Comparison of ENCODE assay signal across 8 cellular contexts in genomic region chr10:119726291-119727261, GRCh38. TPM values are rescaled to one million over a fixed set of nuclear protein-coding genes. Genes with fewer than 3 reads are reported as not detected.
DNase-seq lines count a peak whose midpoint lies in the region; ATAC-seq and TF ChIP-seq lines count a peak whose summit lies in the region.

No MANE protein-coding gene starts in this region.

- peak overlapping the region; percentile 88 for H2AFZ ChIP-seq in hepatocyte

- H3K4me2 ChIP-seq in hepatocyte, result peak overlapping the region; percentile 94

- H3K9me2 ChIP-seq in hepatocyte (replicated peaks; ENCODE audit: insufficient read depth), result no peaks in the 10 kb centered on the region

- peaks cover 48% of the 10 kb centered on the region for H3K79me2 ChIP-seq in hepatocyte

- peak overlapping the region; percentile 91 for H3K4me3 ChIP-seq in CD4-positive, CD25-positive, alpha-beta regulatory T cell (ENCODE audit: low read depth, low read length)
- H3K4me3 ChIP-seq in hepatocyte (peak overlapping the region; percentile 87), sigmoid colon (peak overlapping the region; percentile 73 to 98 (median 88))

- no peak for TF ChIP-seq EP300 in sigmoid colon (IDR thresholded peaks at IDR 0.05)

- peak in 1 of 3 donors; percentile 34 for DNase-seq in CD4-positive, CD25-positive, alpha-beta regulatory T cell
- peak; percentile 29 for DNase-seq in activated T-cell treated with anti-CD3 and anti-CD28 coated beads, Interleukin-2, amount 50 U/mL, for 4 hours
- DNase-seq in hepatocyte (ENCODE audit: low spot score) (no peak), sigmoid colon (peak; percentile 73), NOMO-1 treated with DMSO at 0.1 percent for 48 hours (lab: John Stamatoyannopoulos, UW; ENCODE audit: unreplicated experiment) (no peak)
- DNase-seq in activated CD8-positive, alpha-beta memory T cell treated with anti-CD3 and anti-CD28 coated beads, Interleukin-2, amount 50 U/mL, for 4 hours, result no peak

- H3K27me3 Mint-ChIP-seq in CD4-positive, CD25-positive, alpha-beta regulatory T cell, result no peaks in the 10 kb centered on the region
- no peaks in the 10 kb centered on the region for H3K27me3 Mint-ChIP-seq in activated T-cell treated with anti-CD3 and anti-CD28 coated beads, Interleukin-2, amount 50 U/mL, for 4 hours (ENCODE audit: low read depth)

- no peaks in the 10 kb centered on the region for H3K27me3 ChIP-seq in CD4-positive, CD25-positive, alpha-beta regulatory T cell (ENCODE audit: control insufficient read depth, insufficient read depth, low read length)
- H3K27me3 ChIP-seq in hepatocyte, result no peaks in the 10 kb centered on the region
- H3K27me3 ChIP-seq in sigmoid colon, result no peaks in the 10 kb centered on the region

- TF ChIP-seq POLR2A in sigmoid colon (IDR thresholded peaks at IDR 0.05), result no peak

- H3K27ac ChIP-seq in CD4-positive, CD25-positive, alpha-beta regulatory T cell (ENCODE audit: insufficient read depth, low read length, poor library complexity, severe bottlenecking), result peak overlapping the region; percentile 83
- H3K27ac ChIP-seq in hepatocyte (peak overlapping the region; percentile 83), sigmoid colon (peak overlapping the region; percentile 92 to 98 (median 94))

- no peaks in the 10 kb centered on the region for H3K9me3 ChIP-seq in CD4-positive, CD25-positive, alpha-beta regulatory T cell (ENCODE audit: control insufficient read depth in 2 of 2, low read length in 2 of 2)
- H3K9me3 ChIP-seq in hepatocyte (ENCODE audit: low read depth) (no peaks in the 10 kb centered on the region), sigmoid colon (no peaks in the 10 kb centered on the region)

- H3K9me3 Mint-ChIP-seq in CD4-positive, CD25-positive, alpha-beta regulatory T cell, result peaks cover 0 to 1% (median 0%) of the 10 kb centered on the region in 7 donors
- H3K9me3 Mint-ChIP-seq in activated T-cell treated with anti-CD3 and anti-CD28 coated beads, Interleukin-2, amount 50 U/mL, for 4 hours, result no peaks in the 10 kb centered on the region

- H3K27ac Mint-ChIP-seq in CD4-positive, CD25-positive, alpha-beta regulatory T cell, result peak overlapping the region; percentile 83 to 95 (median 87)

- peaks cover 42% of the 10 kb centered on the region for H3K4me1 ChIP-seq in CD4-positive, CD25-positive, alpha-beta regulatory T cell (ENCODE audit: control insufficient read depth, insufficient read depth, low read length, poor library complexity, severe bottlenecking)
- H3K4me1 ChIP-seq in hepatocyte (ENCODE audit: insufficient read depth) (peaks cover 27% of the 10 kb centered on the region), sigmoid colon (peaks cover 0 to 33% (median 29%) of the 10 kb centered on the region in 4 donors)

- TF ChIP-seq CTCF in hepatocyte (IDR thresholded peaks at IDR 0.05; ENCODE audit: poor library complexity), result no peak
- TF ChIP-seq CTCF in sigmoid colon (IDR thresholded peaks at IDR 0.05), result peak in 1 of 4 experiments; percentile 21

- no peaks in the 10 kb centered on the region for H3K36me3 ChIP-seq in CD4-positive, CD25-positive, alpha-beta regulatory T cell (ENCODE audit: control insufficient read depth, insufficient read depth, low read length)
- no peaks in the 10 kb centered on the region for H3K36me3 ChIP-seq in hepatocyte (replicated peaks; ENCODE audit: insufficient read depth, low read depth)
- no peaks in the 10 kb centered on the region for H3K36me3 ChIP-seq in sigmoid colon

- intact Hi-C loops in sigmoid colon (cut with DNase I), result loop anchor here (5.0 kb wide), 1 partner anchor 119 kb away; no protein-coding TSS in a partner anchor

- no peak for ATAC-seq in CD4-positive, CD25-positive, alpha-beta regulatory T cell (ENCODE audit: low read depth in 2 of 2)
- ATAC-seq in HG03469 (IDR thresholded peaks at IDR 0.05; ENCODE audit: unreplicated experiment) (peak; percentile 11), HG03045 (IDR thresholded peaks at IDR 0.05; ENCODE audit: unreplicated experiment) (no peak)
- ATAC-seq in activated T-cell treated with anti-CD3 and anti-CD28 coated beads, Interleukin-2, amount 50 U/mL, for 4 hours, result peak in 1 of 2 donors; percentile 41

- H3K36me3 Mint-ChIP-seq in CD4-positive, CD25-positive, alpha-beta regulatory T cell, result no peaks in the 10 kb centered on the region
- H3K36me3 Mint-ChIP-seq in activated T-cell treated with anti-CD3 and anti-CD28 coated beads, Interleukin-2, amount 50 U/mL, for 4 hours (ENCODE audit: insufficient read depth), result peaks cover 2% of the 10 kb centered on the region

- 21% methylated on average over 40 of the region's 57 CpGs for WGBS in hepatocyte (ENCODE audit: low lambda C conversion rate, missing lambda C conversion rate)
- WGBS in sigmoid colon, 2 donors, result 10 to 13% methylated on average over 57 of the region's 57 CpGs

- peaks cover 37 to 63% (median 49%) of the 10 kb centered on the region in 4 donors for H3K4me1 Mint-ChIP-seq in CD4-positive, CD25-positive, alpha-beta regulatory T cell
- peaks cover 39% of the 10 kb centered on the region for H3K4me1 Mint-ChIP-seq in activated T-cell treated with anti-CD3 and anti-CD28 coated beads, Interleukin-2, amount 50 U/mL, for 4 hours (ENCODE audit: low read depth)

- peak overlapping the region; percentile 94 to 98 (median 96) for H3K4me3 Mint-ChIP-seq in CD4-positive, CD25-positive, alpha-beta regulatory T cell
- H3K4me3 Mint-ChIP-seq in activated T-cell treated with anti-CD3 and anti-CD28 coated beads, Interleukin-2, amount 50 U/mL, for 4 hours, result peak overlapping the region; percentile 94

- H4K20me1 ChIP-seq in hepatocyte (ENCODE audit: insufficient read depth, poor library complexity, severe bottlenecking), result no peaks in the 10 kb centered on the region

RNA-seq across cellular contexts. Expression of gene INPP5F, which starts 0.7 kb away (rescaled TPM):
- 22.1 TPM for total RNA-seq in CD4-positive, CD25-positive, alpha-beta regulatory T cell
- 10 to 100 TPM; 10.4 to 14.3 (median 10.9) TPM for polyA plus RNA-seq in CD4-positive, CD25-positive, alpha-beta regulatory T cell
- 10 to 100 TPM; 18.1 to 23.6 (median 21.1) TPM for total RNA-seq in activated T-cell treated with anti-CD3 and anti-CD28 coated beads, Interleukin-2, amount 50 U/mL, for 4 hours
- total RNA-seq in hepatocyte (42.6 and 44.4 TPM in 2 replicates), sigmoid colon (10 to 100 TPM; 16.0 to 22.2 (median 19.2) TPM)
- polyA plus RNA-seq in hepatocyte (9.9 and 17.2 TPM in 2 replicates), sigmoid colon (1 to 10 TPM; 4.4 to 7.7 (median 6.6) TPM)

Comparison
In these comparisons a context has a peak if more than half of its experiments do, and no peak if none do; other contexts are left out.
1. DNase-seq: peak in activated T-cell treated with anti-CD3 and anti-CD28 coated beads, Interleukin-2, amount 50 U/mL, for 4 hours (single experiment) and sigmoid colon (single experiment); none in hepatocyte (single experiment), NOMO-1 treated with DMSO at 0.1 percent for 48 hours (single experiment) and activated CD8-positive, alpha-beta memory T cell treated with anti-CD3 and anti-CD28 coated beads, Interleukin-2, amount 50 U/mL, for 4 hours (single experiment).
2. Peak in every context shown above with its lines, with median percentiles within 50 percentile points of each other: H3K27ac ChIP-seq and H3K4me3 ChIP-seq.